Comparison of ENCODE assay signal across 26 cellular contexts in the genomic region with DNA sequence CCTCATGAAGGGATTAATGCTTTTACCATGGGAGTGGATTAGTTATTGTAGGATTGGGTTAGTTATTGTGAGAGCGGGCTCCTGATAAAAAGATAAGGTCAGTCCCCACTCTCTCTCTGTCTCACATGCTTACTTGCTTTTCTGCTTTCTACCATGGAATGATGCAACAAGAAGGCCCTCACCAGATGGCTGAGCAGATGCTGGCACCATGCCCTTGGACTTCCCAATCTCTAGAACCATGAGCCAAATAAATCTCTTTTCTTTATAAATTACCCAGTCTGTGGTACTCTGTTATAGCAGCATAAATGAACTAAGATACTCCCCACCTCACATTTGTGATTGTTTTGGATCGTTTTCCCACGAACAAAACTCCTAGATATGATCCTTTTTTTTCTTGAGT.
DNase-seq lines count a peak whose midpoint lies in the region; ATAC-seq and TF ChIP-seq lines count a peak whose summit lies in the region.
"Had no signal": no experiment of that assay in that cellular context is flagged by ENCODE, and none has a peak within 500 bp of the region (broad histone marks: within the 10 kb centered on the region; RNA-seq: fewer than 3 reads in every experiment).

No MANE protein-coding gene starts in this region.

- H3K4me3 Mint-ChIP-seq in activated T-helper 2 cell treated with anti-CD3 and anti-CD28 coated beads, Interferon-gamma antibody, Interleukin-2, Interleukin-4, amounts not matched to agents 10 μg/mL and 5 μg/mL and 100 μg/mL, durations not matched to agents 14 hours and 24 hours and 36 hours (ENCODE audit: low read depth) = no peak overlapping the region
- H3K4me3 Mint-ChIP-seq: activated naive CD8-positive, alpha-beta T cell treated with anti-CD3 and anti-CD28 coated beads, Interleukin-2, amount 50 U/mL, for 24 hours; B cell; WTC11 had no signal

- DNase-seq in NCI-H524 (lab: John Stamatoyannopoulos, UW) = peak; percentile 10 to 31
- no peak for DNase-seq in NCI-H524 treated with DMSO at 0.1 percent for 48 hours (lab: John Stamatoyannopoulos, UW)
- DNase-seq in RPMI7951 (ENCODE audit: low read depth) = peak; percentile 36
- DNase-seq in fibroblast of gingiva (ENCODE audit: low read depth) = peak; percentile 42
- DNase-seq in osteoblast (ENCODE audit: insufficient read length, low spot score, missing footprints) = no peak
- no peak for DNase-seq in activated T-helper 2 cell treated with anti-CD3 and anti-CD28 coated beads, Interferon-gamma antibody, Interleukin-2, Interleukin-4, amounts not matched to agents 10 μg/mL and 5 μg/mL and 100 μg/mL, durations not matched to agents 14 hours and 24 hours and 36 hours (ENCODE audit: low spot score)
- DNase-seq: 8988T; activated CD4-positive, alpha-beta T cell treated with anti-CD3 and anti-CD28 coated beads, Interleukin-2, amount 50 U/mL, for 48 hours; activated effector memory CD4-positive, alpha-beta T cell treated with Interleukin-2 at 50 U/mL for 16 hours; activated naive CD8-positive, alpha-beta T cell treated with anti-CD3 and anti-CD28 coated beads, Interleukin-2, amount 50 U/mL, for 24 hours; DMS79; glutamatergic neuron; mesenchymal stem cell; NCI-H187; stimulated activated CD4-positive, alpha-beta T cell treated with anti-CD3 and anti-CD28 coated beads, Interleukin-12 subunit alpha, Interleukin-12 subunit beta, amount 100 ng/mL, for 4 hours; stimulated activated CD4-positive, alpha-beta T cell treated with anti-CD3 and anti-CD28 coated beads, Interleukin-4, amount 100 ng/mL, for 4 hours; stimulated activated naive CD8-positive, alpha-beta T cell treated with anti-CD3 and anti-CD28 coated beads, Interleukin-15, Interleukin-2, amounts not matched to agents 100 U/mL and 50 U/mL, for 24 hours; transverse colon had no signal

- no peaks in the 10 kb centered on the region for H4K20me1 ChIP-seq in osteoblast (ENCODE audit: insufficient read depth, low read length)

- no peaks in the 10 kb centered on the region for H3K36me3 Mint-ChIP-seq in activated T-helper 2 cell treated with anti-CD3 and anti-CD28 coated beads, Interferon-gamma antibody, Interleukin-2, Interleukin-4, amounts not matched to agents 10 μg/mL and 5 μg/mL and 100 μg/mL, durations not matched to agents 14 hours and 24 hours and 36 hours (ENCODE audit: low read depth)

- H3K36me3 ChIP-seq in osteoblast (ENCODE audit: insufficient read depth, low read length) = no peaks in the 10 kb centered on the region
- H3K36me3 ChIP-seq: transverse colon had no signal

- intact Hi-C loops in activated T-helper 2 cell treated with anti-CD3 and anti-CD28 coated beads, Interferon-gamma antibody, Interleukin-2, Interleukin-4, amounts not matched to agents 10 μg/mL and 5 μg/mL and 100 μg/mL, durations not matched to agents 14 hours and 24 hours and 36 hours (cut with micrococcal nuclease) = no loop called here

- no peak overlapping the region for H3K27ac Mint-ChIP-seq in activated T-helper 2 cell treated with anti-CD3 and anti-CD28 coated beads, Interferon-gamma antibody, Interleukin-2, Interleukin-4, amounts not matched to agents 10 μg/mL and 5 μg/mL and 100 μg/mL, durations not matched to agents 14 hours and 24 hours and 36 hours
- H3K27ac Mint-ChIP-seq: activated naive CD8-positive, alpha-beta T cell treated with anti-CD3 and anti-CD28 coated beads, Interleukin-2, amount 50 U/mL, for 24 hours; B cell; WTC11 had no signal

- H3K27me3 Mint-ChIP-seq in activated T-helper 2 cell treated with anti-CD3 and anti-CD28 coated beads, Interferon-gamma antibody, Interleukin-2, Interleukin-4, amounts not matched to agents 10 μg/mL and 5 μg/mL and 100 μg/mL, durations not matched to agents 14 hours and 24 hours and 36 hours (ENCODE audit: low read depth) = peaks cover 31% of the 10 kb centered on the region

- H3K4me1 ChIP-seq in osteoblast (ENCODE audit: insufficient read depth, low read length) = peaks cover 44% of the 10 kb centered on the region
- H3K4me1 ChIP-seq: transverse colon had no signal

- peaks cover 9% of the 10 kb centered on the region for H3K9me3 Mint-ChIP-seq in activated T-helper 2 cell treated with anti-CD3 and anti-CD28 coated beads, Interferon-gamma antibody, Interleukin-2, Interleukin-4, amounts not matched to agents 10 μg/mL and 5 μg/mL and 100 μg/mL, durations not matched to agents 14 hours and 24 hours and 36 hours

- peak overlapping the region; percentile 55 for H3K27ac ChIP-seq in osteoblast (ENCODE audit: low read depth, low read length)
- H3K27ac ChIP-seq: epithelial cell of prostate, KMS-11, transverse colon had no signal

- no peak for TF ChIP-seq CTCF in osteoblast (IDR thresholded peaks at IDR 0.05; ENCODE audit: extremely low read depth, low read depth, low read length)

- H3K27me3 ChIP-seq in osteoblast (ENCODE audit: insufficient read depth, low read length) = no peaks in the 10 kb centered on the region
- H3K27me3 ChIP-seq: dorsolateral prefrontal cortex, transverse colon had no signal

- ATAC-seq in GM21367 (IDR thresholded peaks at IDR 0.05; ENCODE audit: unreplicated experiment) (no peak), GM19452 (IDR thresholded peaks at IDR 0.05; ENCODE audit: unreplicated experiment) (no peak)
- ATAC-seq: activated naive CD8-positive, alpha-beta T cell treated with anti-CD3 and anti-CD28 coated beads, Interleukin-2, amount 50 U/mL, for 24 hours; Panc1; stimulated activated naive CD8-positive, alpha-beta T cell treated with anti-CD3 and anti-CD28 coated beads, Interleukin-15, Interleukin-2, amounts not matched to agents 100 U/mL and 50 U/mL, for 24 hours; WTC11 had no signal

- peaks cover 3% of the 10 kb centered on the region for H3K4me1 Mint-ChIP-seq in activated T-helper 2 cell treated with anti-CD3 and anti-CD28 coated beads, Interferon-gamma antibody, Interleukin-2, Interleukin-4, amounts not matched to agents 10 μg/mL and 5 μg/mL and 100 μg/mL, durations not matched to agents 14 hours and 24 hours and 36 hours (ENCODE audit: low read depth)
- H3K4me1 Mint-ChIP-seq: activated naive CD8-positive, alpha-beta T cell treated with anti-CD3 and anti-CD28 coated beads, Interleukin-2, amount 50 U/mL, for 24 hours; B cell had no signal

- no peaks in the 10 kb centered on the region for H3K79me2 ChIP-seq in osteoblast (ENCODE audit: insufficient read depth, low read length)

- no peak overlapping the region for H3K4me2 ChIP-seq in osteoblast (ENCODE audit: insufficient read depth, low read length)
- H3K4me2 ChIP-seq: KMS-11 had no signal

- no peaks in the 10 kb centered on the region for H3K9me3 ChIP-seq in osteoblast (ENCODE audit: low read depth, low read length)

- H2AFZ ChIP-seq in osteoblast (ENCODE audit: low read length) = no peak overlapping the region

- H3K4me3 ChIP-seq in osteoblast (ENCODE audit: insufficient read depth, low read length) = no peak overlapping the region
- H3K4me3 ChIP-seq: dorsolateral prefrontal cortex, transverse colon had no signal

Comparison
In these comparisons a context has a peak if more than half of its experiments do, and no peak if none do; other contexts are left out.
1. DNase-seq: peak in NCI-H524 (2 of 2), RPMI7951 (single experiment) and fibroblast of gingiva (single experiment); none in NCI-H524 treated with DMSO at 0.1 percent for 48 hours (single experiment), osteoblast (single experiment) and activated T-helper 2 cell treated with anti-CD3 and anti-CD28 coated beads, Interferon-gamma antibody, Interleukin-2, Interleukin-4, amounts not matched to agents 10 μg/mL and 5 μg/mL and 100 μg/mL, durations not matched to agents 14 hours and 24 hours and 36 hours (single experiment).